Comparison of ENCODE assay signal across 2 cellular contexts in the genomic region with DNA sequence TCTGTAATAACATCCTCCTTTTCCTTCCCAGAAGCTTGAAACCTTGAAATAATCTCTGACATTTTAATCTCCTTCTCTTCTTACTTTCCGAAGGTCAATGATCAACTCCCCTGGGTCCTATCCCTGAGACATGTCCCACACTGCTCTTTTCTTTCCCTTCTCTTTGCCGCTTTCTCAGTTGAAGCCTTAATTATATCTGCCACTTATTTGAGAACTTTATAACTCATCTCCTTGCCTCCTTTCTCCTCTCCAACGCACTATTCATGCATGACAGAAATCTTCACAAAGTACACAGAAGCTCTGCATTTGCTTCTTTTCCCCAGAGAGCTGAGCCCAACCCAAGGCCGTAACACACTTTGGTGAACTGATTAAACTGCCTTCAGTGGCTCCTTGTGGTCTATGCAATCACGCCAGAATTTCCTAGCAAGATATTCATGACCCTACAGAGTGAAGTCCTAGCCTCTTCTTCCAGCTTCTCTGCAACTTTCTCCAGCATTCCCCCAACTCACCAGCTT.
TF ChIP-seq lines count a peak whose summit lies in the region.

No MANE protein-coding gene starts in this region.

TF ChIP-seq in HEK293, 187 proteins besides CTCF, POLR2A, EP300 and RAD21 (continued from another document):
- TF ChIP-seq, protein P1, sequence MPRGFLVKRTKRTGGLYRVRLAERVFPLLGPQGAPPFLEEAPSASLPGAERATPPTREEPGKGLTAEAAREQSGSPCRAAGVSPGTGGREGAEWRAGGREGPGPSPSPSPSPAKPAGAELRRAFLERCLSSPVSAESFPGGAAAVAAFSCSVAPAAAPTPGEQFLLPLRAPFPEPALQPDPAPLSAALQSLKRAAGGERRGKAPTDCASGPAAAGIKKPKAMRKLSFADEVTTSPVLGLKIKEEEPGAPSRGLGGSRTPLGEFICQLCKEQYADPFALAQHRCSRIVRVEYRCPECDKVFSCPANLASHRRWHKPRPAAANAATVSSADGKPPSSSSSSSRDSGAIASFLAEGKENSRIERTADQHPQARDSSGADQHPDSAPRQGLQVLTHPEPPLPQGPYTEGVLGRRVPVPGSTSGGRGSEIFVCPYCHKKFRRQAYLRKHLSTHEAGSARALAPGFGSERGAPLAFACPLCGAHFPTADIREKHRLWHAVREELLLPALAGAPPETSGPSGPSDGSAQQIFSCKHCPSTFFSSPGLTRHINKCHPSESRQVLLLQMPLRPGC (tag by site-specific recombination; IDR thresholded peaks at IDR 0.05) = no peak
- no peak for TF ChIP-seq RBAK (tag by site-specific recombination; IDR thresholded peaks at IDR 0.05)
- TF ChIP-seq GLIS2 (tag by site-specific recombination; IDR thresholded peaks at IDR 0.05) = no peak
TF ChIP-seq in HEK293: peak in this region for 2.

TF ChIP-seq in neural cell, 6 proteins besides CTCF, POLR2A, EP300 and RAD21 (continued from another document):
- TF ChIP-seq, protein P2, sequence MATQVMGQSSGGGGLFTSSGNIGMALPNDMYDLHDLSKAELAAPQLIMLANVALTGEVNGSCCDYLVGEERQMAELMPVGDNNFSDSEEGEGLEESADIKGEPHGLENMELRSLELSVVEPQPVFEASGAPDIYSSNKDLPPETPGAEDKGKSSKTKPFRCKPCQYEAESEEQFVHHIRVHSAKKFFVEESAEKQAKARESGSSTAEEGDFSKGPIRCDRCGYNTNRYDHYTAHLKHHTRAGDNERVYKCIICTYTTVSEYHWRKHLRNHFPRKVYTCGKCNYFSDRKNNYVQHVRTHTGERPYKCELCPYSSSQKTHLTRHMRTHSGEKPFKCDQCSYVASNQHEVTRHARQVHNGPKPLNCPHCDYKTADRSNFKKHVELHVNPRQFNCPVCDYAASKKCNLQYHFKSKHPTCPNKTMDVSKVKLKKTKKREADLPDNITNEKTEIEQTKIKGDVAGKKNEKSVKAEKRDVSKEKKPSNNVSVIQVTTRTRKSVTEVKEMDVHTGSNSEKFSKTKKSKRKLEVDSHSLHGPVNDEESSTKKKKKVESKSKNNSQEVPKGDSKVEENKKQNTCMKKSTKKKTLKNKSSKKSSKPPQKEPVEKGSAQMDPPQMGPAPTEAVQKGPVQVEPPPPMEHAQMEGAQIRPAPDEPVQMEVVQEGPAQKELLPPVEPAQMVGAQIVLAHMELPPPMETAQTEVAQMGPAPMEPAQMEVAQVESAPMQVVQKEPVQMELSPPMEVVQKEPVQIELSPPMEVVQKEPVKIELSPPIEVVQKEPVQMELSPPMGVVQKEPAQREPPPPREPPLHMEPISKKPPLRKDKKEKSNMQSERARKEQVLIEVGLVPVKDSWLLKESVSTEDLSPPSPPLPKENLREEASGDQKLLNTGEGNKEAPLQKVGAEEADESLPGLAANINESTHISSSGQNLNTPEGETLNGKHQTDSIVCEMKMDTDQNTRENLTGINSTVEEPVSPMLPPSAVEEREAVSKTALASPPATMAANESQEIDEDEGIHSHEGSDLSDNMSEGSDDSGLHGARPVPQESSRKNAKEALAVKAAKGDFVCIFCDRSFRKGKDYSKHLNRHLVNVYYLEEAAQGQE (IDR thresholded peaks at IDR 0.05; ENCODE audit: borderline replicate concordance) = no peak
- TF ChIP-seq MXI1 (conservative IDR thresholded peaks at IDR 0.05; ENCODE audit: poor library complexity, severe bottlenecking) = no peak
